18 cellular contexts compared by ENCODE assay signal in genomic region chr9:22029231-22029630, GRCh38. TPM values are rescaled to one million over a fixed set of nuclear protein-coding genes. Genes with fewer than 3 reads are reported as not detected.
DNase-seq lines count a peak whose midpoint lies in the region; ATAC-seq, FAIRE-seq and TF ChIP-seq lines count a peak whose summit lies in the region.
"Had no signal": no experiment of that assay in that cellular context is flagged by ENCODE, and none has a peak within 500 bp of the region (broad histone marks: within the 10 kb centered on the region; RNA-seq: fewer than 3 reads in every experiment).

No MANE protein-coding gene starts in this region.

- H3K4me1 ChIP-seq in PC-3 (ENCODE audit: insufficient read depth, low read length): peaks cover 32% of the 10 kb centered on the region
- peaks cover 11% of the 10 kb centered on the region for H3K4me1 ChIP-seq in astrocyte (ENCODE audit: insufficient read depth, low read length)
- peaks cover 0 to 10% (median 2%) of the 10 kb centered on the region in 4 donors for H3K4me1 ChIP-seq in stomach

- no peak overlapping the region for H3K4me3 Mint-ChIP-seq in astrocyte (ENCODE audit: unreplicated experiment)
- H3K4me3 Mint-ChIP-seq: CD4-positive, alpha-beta memory T cell; GM23338; H9 had no signal

- H3K36me3 Mint-ChIP-seq in astrocyte (ENCODE audit: low read depth, unreplicated experiment): no peaks in the 10 kb centered on the region
- H3K36me3 Mint-ChIP-seq: CD4-positive, alpha-beta memory T cell had no signal

- H3K36me3 ChIP-seq in PC-3 (ENCODE audit: low read depth, low read length): no peaks in the 10 kb centered on the region
- H3K36me3 ChIP-seq in astrocyte (ENCODE audit: insufficient read depth, low read length): no peaks in the 10 kb centered on the region
- no peaks in the 10 kb centered on the region for H3K36me3 ChIP-seq in stomach

- H3K9me3 ChIP-seq in PC-3 (ENCODE audit: low read length): no peaks in the 10 kb centered on the region
- H3K9me3 ChIP-seq in astrocyte (ENCODE audit: insufficient read depth, low read depth, low read length): no peaks in the 10 kb centered on the region
- no peaks in the 10 kb centered on the region for H3K9me3 ChIP-seq in stomach

- no peak for TF ChIP-seq EP300 in stomach (IDR thresholded peaks at IDR 0.05)

- ATAC-seq in PC-3: no peak
- ATAC-seq: GM23338, HepG2 had no signal

- H3K9ac ChIP-seq in PC-3 (ENCODE audit: low read length) (no peak overlapping the region), astrocyte (ENCODE audit: low read length) (no peak overlapping the region)

- CTCF ChIA-PET in PC-3 (lab: Charles Lee): no interaction called here

- H3K4me3 ChIP-seq in HL-60 (replicated peaks; ENCODE audit: insufficient read depth, low read length): no peak overlapping the region
- H3K4me3 ChIP-seq in PC-3 (ENCODE audit: low read length): no peak overlapping the region
- H3K4me3 ChIP-seq in astrocyte (ENCODE audit: insufficient read depth, low read depth, low read length): no peak overlapping the region
- H3K4me3 ChIP-seq in stomach: no peak overlapping the region
- H3K4me3 ChIP-seq: GM12878, GM23338 had no signal

- no peak overlapping the region for H3K27ac Mint-ChIP-seq in astrocyte (ENCODE audit: unreplicated experiment)
- H3K27ac Mint-ChIP-seq: CD4-positive, alpha-beta memory T cell; GM23338; H9 had no signal

- H3K4me1 Mint-ChIP-seq in astrocyte (ENCODE audit: low read depth, unreplicated experiment): peaks cover 13% of the 10 kb centered on the region

- TF ChIP-seq CTCF in HL-60 (IDR thresholded peaks at IDR 0.05; ENCODE audit: insufficient read depth, low read length): no peak
- no peak for TF ChIP-seq CTCF in PC-3 (conservative IDR thresholded peaks at IDR 0.05; ENCODE audit: low read depth, low read length)
- TF ChIP-seq CTCF in astrocyte (IDR thresholded peaks at IDR 0.05; ENCODE audit: insufficient read depth, low read depth, low read length): no peak
- no peak for TF ChIP-seq CTCF in stomach (IDR thresholded peaks at IDR 0.05)

- no TSS peak for BruUV-seq in PC-3 (replicated peaks; lab: Mats Ljungman, UMichigan)

- peaks cover 2% of the 10 kb centered on the region for H3K27me3 Mint-ChIP-seq in astrocyte (ENCODE audit: low read depth, unreplicated experiment)
- H3K27me3 Mint-ChIP-seq: CD4-positive, alpha-beta memory T cell had no signal

- no peak for TF ChIP-seq POLR2A in stomach (IDR thresholded peaks at IDR 0.05)

- 68 to 81% (median 73%) methylated on average over 4 of the region's 4 CpGs for WGBS in stomach, 5 donors

- FAIRE-seq in astrocyte (lab: Jason Lieb, UNC): no peak
- FAIRE-seq: GM12878, HepG2, HTR-8/SVneo had no signal

- intact Hi-C loops in PC-3 (cut with micrococcal nuclease) (no loop called here), stomach (cut with DNase I; ENCODE audit: low total_unique reads) (no loop called here)

- DNase-seq in HL-60 (ENCODE audit: low read depth in 1 of 2, low spot score in 1 of 2): no peak
- no peak for DNase-seq in PC-3
- peak; percentile 44 for DNase-seq in astrocyte (ENCODE audit: low read depth)
- no peak for DNase-seq in RKO (ENCODE audit: low spot score)
- no peak for DNase-seq in stomach
- no peak for DNase-seq in nucleus accumbens (lab: John Stamatoyannopoulos, UW)
- no peak for DNase-seq in LoVo (ENCODE audit: low spot score)
- DNase-seq: ACHN; C1 segment of cervical spinal cord; CD4-positive, alpha-beta memory T cell; DMS79; H9 had no signal

- H2AFZ ChIP-seq in PC-3 (ENCODE audit: low read length) (no peak overlapping the region), astrocyte (ENCODE audit: low read depth, low read length) (no peak overlapping the region)
- H2AFZ ChIP-seq: GM23338 had no signal

- H3F3A ChIP-seq in PC-3 (ENCODE audit: low read length, unreplicated experiment): no peaks in the 10 kb centered on the region

- H4K20me1 ChIP-seq in PC-3 (ENCODE audit: low read length) (no peaks in the 10 kb centered on the region), astrocyte (ENCODE audit: insufficient read depth, low read length) (no peaks in the 10 kb centered on the region)

- H3K9me3 Mint-ChIP-seq in astrocyte (ENCODE audit: unreplicated experiment): no peaks in the 10 kb centered on the region
- H3K9me3 Mint-ChIP-seq: CD4-positive, alpha-beta memory T cell; GM23338; H9 had no signal

- POLR2A ChIA-PET in PC-3 (lab: Charles Lee; ENCODE audit: unreplicated experiment): no interaction called here

- no peaks in the 10 kb centered on the region for H3K9me2 ChIP-seq in PC-3 (replicated peaks; ENCODE audit: low read length)

- peak overlapping the region; percentile 76 for H3K27ac ChIP-seq in HL-60 (replicated peaks)
- H3K27ac ChIP-seq in PC-3 (ENCODE audit: low read length): 0 out of 2 replicates have a peak overlapping the region, but pooled peaks have one; percentile 1
- no peak overlapping the region for H3K27ac ChIP-seq in astrocyte (ENCODE audit: low read depth, low read length)
- H3K27ac ChIP-seq in stomach: no peak overlapping the region

- H3K27me3 ChIP-seq in HL-60 (ENCODE audit: insufficient read depth, poor library complexity, severe bottlenecking): no peaks in the 10 kb centered on the region
- H3K27me3 ChIP-seq in PC-3 (ENCODE audit: low read length): no peaks in the 10 kb centered on the region
- H3K27me3 ChIP-seq in astrocyte (ENCODE audit: insufficient read depth, low read length): no peaks in the 10 kb centered on the region
- peaks cover 0 to 28% (median 0%) of the 10 kb centered on the region in 3 donors for H3K27me3 ChIP-seq in stomach

- H3K79me2 ChIP-seq in PC-3 (ENCODE audit: low read length): no peaks in the 10 kb centered on the region
- peaks cover 12% of the 10 kb centered on the region for H3K79me2 ChIP-seq in astrocyte (ENCODE audit: insufficient read depth, low read length)

- H3K4me2 ChIP-seq in PC-3 (ENCODE audit: low read length) (no peak overlapping the region), astrocyte (ENCODE audit: low read length) (no peak overlapping the region)
- H3K4me2 ChIP-seq: GM23338 had no signal

RNA-seq across cellular contexts. Expression of gene CDKN2B, which starts 20.1 kb away (rescaled TPM):
- 32.2 and 32.7 TPM in 2 replicates for total RNA-seq in PC-3 (2014; rRNA removed)
- total RNA-seq in astrocyte: 306 and 314 TPM in 2 replicates
- total RNA-seq in stomach: 100 to 1,000 TPM in 1 of 5 donors, 1 to 10 TPM in 2, under 1 TPM in 1, not detected in 1; 0.58 to 152 (median 3.6) TPM
- 10 to 100 TPM in 1 of 3 donors, 1 to 10 TPM in 2; 4.7 to 12.8 (median 8.6) TPM for polyA plus RNA-seq in stomach
- total RNA-seq: A172 had no signal

RNA-seq across cellular contexts. Expression of gene CDKN2B-AS1, which starts 34.6 kb away (rescaled TPM):
- 0.40 and 2.0 TPM in 2 replicates for total RNA-seq in PC-3 (2014; rRNA removed)
- 2.3 TPM in 2 replicates for total RNA-seq in astrocyte
- total RNA-seq in stomach: 1 to 10 TPM in 2 of 5 donors, under 1 TPM in 1, not detected in 2; 0.73 to 1.6 (median 1.4) TPM
- 1 to 10 TPM in 1 of 3 donors, under 1 TPM in 1, not detected in 1; 0.48 to 1.1 TPM for polyA plus RNA-seq in stomach
- total RNA-seq: A172, G401, H9 had no signal
- polyA plus RNA-seq: GM23338 had no signal

RNA-seq across cellular contexts. Expression of gene CDKN2A, which starts 35.0 kb away (rescaled TPM):
- total RNA-seq in PC-3 (2014; rRNA removed): 273 and 293 TPM in 2 replicates
- 71.6 and 81.4 TPM in 2 replicates for total RNA-seq in astrocyte
- 10 to 100 TPM in 1 of 5 donors, under 1 TPM in 1, not detected in 3; 0.73 to 47.3 TPM for total RNA-seq in stomach
- polyA plus RNA-seq in stomach: 1 to 10 TPM in 2 of 3 donors, not detected in 1; 1.9 to 3.2 TPM
- total RNA-seq: A172 had no signal

Comparison
In these comparisons a context has a peak if more than half of its experiments do, and no peak if none do; other contexts are left out.
1. H3K27ac ChIP-seq: peak in HL-60 (single experiment) and PC-3 (single experiment); none in astrocyte (single experiment) and stomach (0 of 5).